In the genomic region with DNA sequence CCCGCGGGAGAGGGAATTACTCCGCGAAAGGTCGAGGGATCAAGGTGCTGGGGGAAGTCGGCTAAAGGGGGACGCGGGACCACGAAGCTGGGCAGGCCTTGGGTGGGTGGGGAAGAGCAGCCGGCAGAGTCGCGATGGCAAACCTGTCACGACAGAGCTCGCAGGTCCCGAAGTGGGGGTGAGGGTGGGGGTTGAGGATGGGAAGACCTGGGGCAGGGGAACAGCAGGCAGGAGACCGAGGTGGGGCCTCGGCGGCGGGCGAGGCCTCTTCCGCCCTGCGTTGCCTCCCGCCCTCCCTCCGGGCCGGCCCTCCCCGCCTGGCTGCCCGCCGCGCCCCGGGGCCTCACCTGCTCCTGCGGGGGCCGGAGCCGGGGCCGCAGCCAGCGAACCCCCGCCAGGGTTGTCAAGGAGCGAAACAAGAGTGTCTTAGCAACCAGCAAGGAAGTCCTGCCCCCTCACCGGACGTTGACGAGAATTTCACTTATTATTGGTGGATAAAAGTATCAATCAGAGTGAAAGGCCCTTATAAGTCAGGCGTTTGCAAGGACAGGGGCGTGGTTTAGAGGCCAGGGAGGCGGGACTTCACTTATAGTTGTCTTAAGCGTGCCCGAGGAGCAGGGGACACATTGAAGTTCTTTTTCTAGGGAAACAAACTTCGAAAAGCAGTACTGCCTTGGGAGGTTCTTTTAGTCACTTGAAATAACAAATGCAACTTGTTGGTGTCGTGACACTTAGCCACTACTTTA, we compare ENCODE assay signal across 8 cellular contexts. TPM values are rescaled to one million over a fixed set of nuclear protein-coding genes. Genes with fewer than 3 reads are reported as not detected.
DNase-seq lines count a peak whose midpoint lies in the region; ATAC-seq, FAIRE-seq and TF ChIP-seq lines count a peak whose summit lies in the region.

TSS of gene DNAL4 (minus strand) at position 423 of the 746 bp plus-strand sequence. CDS start 11,412 bp downstream, outside the sequence.

- peak within 1 kb of the TSS; percentile 82 for H3K27ac Mint-ChIP-seq in astrocyte (ENCODE audit: unreplicated experiment)

- H3K36me3 ChIP-seq in astrocyte (ENCODE audit: insufficient read depth, low read length) (peaks cover 8% of the 10 kb centered on the region), psoas muscle (ENCODE audit: insufficient read depth in 1 of 2, low read depth in 1 of 2) (peaks cover 0 to 12% of the 10 kb centered on the region in 2 donors)

- no peaks in the 10 kb centered on the region for H4K20me1 ChIP-seq in astrocyte (ENCODE audit: insufficient read depth, low read length)

- peak within 1 kb of the TSS; percentile 79 for H2AFZ ChIP-seq in astrocyte (ENCODE audit: low read depth, low read length)

- peaks cover 8% of the 10 kb centered on the region for H3K4me1 Mint-ChIP-seq in astrocyte (ENCODE audit: low read depth, unreplicated experiment)

- peak; percentile 67 for TF ChIP-seq POLR2A in GM18505 (IDR thresholded peaks at IDR 0.05; ENCODE audit: borderline replicate concordance, extremely low read depth, insufficient read depth, insufficient read length)

- intact Hi-C loops in right cardiac atrium (cut with DNase I) (no loop called here), psoas muscle (cut with DNase I) (no loop called here)

- H3K4me1 ChIP-seq in astrocyte (ENCODE audit: insufficient read depth, low read length) (peaks cover 10% of the 10 kb centered on the region), right cardiac atrium (ENCODE audit: control insufficient read depth, insufficient read depth, low read length) (peaks cover 3% of the 10 kb centered on the region), psoas muscle (peaks cover 2% of the 10 kb centered on the region)

- H3K4me3 ChIP-seq in astrocyte (ENCODE audit: insufficient read depth, low read depth, low read length) = peak within 1 kb of the TSS; percentile 93
- peak within 1 kb of the TSS; percentile 75 for H3K4me3 ChIP-seq in right cardiac atrium (ENCODE audit: low read length)
- H3K4me3 ChIP-seq in psoas muscle = peak within 1 kb of the TSS; percentile 79

- H3K27me3 Mint-ChIP-seq in astrocyte (ENCODE audit: low read depth, unreplicated experiment) = peaks cover 10% of the 10 kb centered on the region

- peak within 1 kb of the TSS; percentile 57 for H3K27ac ChIP-seq in astrocyte (ENCODE audit: low read depth, low read length)
- H3K27ac ChIP-seq in right cardiac atrium (ENCODE audit: low read length) = peak within 1 kb of the TSS; percentile 50
- peak within 1 kb of the TSS; percentile 73 for H3K27ac ChIP-seq in psoas muscle

- H3K9ac ChIP-seq in astrocyte (ENCODE audit: low read length) = peak within 1 kb of the TSS; percentile 87

- ATAC-seq in GM18505 (IDR thresholded peaks at IDR 0.05; ENCODE audit: unreplicated experiment) (peak; percentile 91), HG02973 (IDR thresholded peaks at IDR 0.05; ENCODE audit: unreplicated experiment) (peak; percentile 92), right cardiac atrium (peak; percentile 97), psoas muscle (peak; percentile 98)

- H3K79me2 ChIP-seq in astrocyte (ENCODE audit: insufficient read depth, low read length) = peaks cover 8% of the 10 kb centered on the region

- H3K4me3 Mint-ChIP-seq in astrocyte (ENCODE audit: unreplicated experiment) = peak within 1 kb of the TSS; percentile 90

- H3K9me3 Mint-ChIP-seq in astrocyte (ENCODE audit: unreplicated experiment) = peaks cover under 1% of the 10 kb centered on the region

- under 1% methylated on average over 47 of the region's 47 CpGs for WGBS in right cardiac atrium
- WGBS in psoas muscle, 3 donors = 0 to 1% (median 1%) methylated on average over 38 to 47 of the region's 47 CpGs

- H3K36me3 Mint-ChIP-seq in astrocyte (ENCODE audit: low read depth, unreplicated experiment) = peaks cover 2% of the 10 kb centered on the region

- peak; percentile 83 for FAIRE-seq in astrocyte (lab: Jason Lieb, UNC)
- peak; percentile 83 for FAIRE-seq in urothelium cell line (lab: Jason Lieb, UNC)

- H3K27me3 ChIP-seq in astrocyte (ENCODE audit: insufficient read depth, low read length) (no peaks in the 10 kb centered on the region), right cardiac atrium (ENCODE audit: control insufficient read depth, insufficient read depth) (no peaks in the 10 kb centered on the region), psoas muscle (ENCODE audit: insufficient read depth in 3 of 3, low read length in 2 of 3) (peaks cover 0 to 13% (median 4%) of the 10 kb centered on the region in 3 donors)

- TF ChIP-seq CTCF in astrocyte (IDR thresholded peaks at IDR 0.05; ENCODE audit: insufficient read depth, low read depth, low read length) = no peak
- no peak for TF ChIP-seq CTCF in psoas muscle (IDR thresholded peaks at IDR 0.05)

- DNase-seq in NCI-H1930 (lab: John Stamatoyannopoulos, UW) = peak; percentile 96 to 98
- peak; percentile 86 for DNase-seq in T-helper 22 cell (ENCODE audit: low read depth)
- peak; percentile 98 for DNase-seq in astrocyte (ENCODE audit: low read depth)
- peak; percentile 96 to 97 (median 96) for DNase-seq in right cardiac atrium
- peak; percentile 93 to 96 for DNase-seq in psoas muscle
- peak; percentile 98 for DNase-seq in urothelium cell line (ENCODE audit: low spot score)

- H3K9me3 ChIP-seq in astrocyte (ENCODE audit: insufficient read depth, low read depth, low read length) (no peaks in the 10 kb centered on the region), right cardiac atrium (ENCODE audit: control insufficient read depth, low read length) (no peaks in the 10 kb centered on the region), psoas muscle (no peaks in the 10 kb centered on the region)

- peak within 1 kb of the TSS; percentile 99 for H3K4me2 ChIP-seq in astrocyte (ENCODE audit: low read length)

RNA-seq across cellular contexts. Expression of gene DNAL4, which starts in this region (rescaled TPM):
- total RNA-seq in astrocyte (12.8 and 12.9 TPM in 2 replicates), right cardiac atrium (10 to 100 TPM; 10.7 to 13.7 (median 12.7) TPM), psoas muscle (1 to 10 TPM; 3.5 to 6.4 (median 4.7) TPM)
- polyA plus RNA-seq in right cardiac atrium (14.7 TPM), psoas muscle (10 to 100 TPM in 2 of 3 donors, 1 to 10 TPM in 1; 4.2 to 13.9 (median 11.8) TPM)

Comparison
In these comparisons a context has a peak if more than half of its experiments do, and no peak if none do; other contexts are left out.
1. Peak in every context shown above with its lines: DNase-seq, ATAC-seq, H3K4me3 ChIP-seq and H3K27ac ChIP-seq.